12 cellular contexts compared by ENCODE assay signal in the genomic region with DNA sequence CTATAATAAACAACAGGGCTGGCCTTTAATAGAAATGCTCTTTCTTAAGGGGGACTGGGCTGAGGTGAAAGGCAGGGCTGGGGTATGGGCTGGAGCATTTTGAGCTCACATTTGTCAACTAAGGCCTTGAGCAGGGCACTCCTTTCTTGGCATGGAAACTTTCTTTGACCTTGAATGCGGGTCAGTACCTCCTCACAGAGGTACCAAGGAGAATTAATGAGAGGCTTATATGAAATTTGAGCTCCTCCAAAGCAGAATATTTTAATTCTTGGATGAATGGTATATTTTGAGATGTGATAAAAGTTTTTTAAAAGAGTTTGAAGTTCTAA. TPM values are rescaled to one million over a fixed set of nuclear protein-coding genes. Genes with fewer than 3 reads are reported as not detected.
A peak's percentile ranks its signal among the peaks of the same experiment; 100 is the strongest.
DNase-seq lines count a peak whose midpoint lies in the region; TF ChIP-seq lines count a peak whose summit lies in the region.
"Had no signal": no experiment of that assay in that cellular context is flagged by ENCODE, and none has a peak within 500 bp of the region (broad histone marks: within the 10 kb centered on the region; RNA-seq: fewer than 3 reads in every experiment).

No MANE protein-coding gene starts in this region.

- H3K27me3 ChIP-seq in PC-9 (ENCODE audit: insufficient read depth, low read depth): no peaks in the 10 kb centered on the region
- no peaks in the 10 kb centered on the region for H3K27me3 ChIP-seq in ovary
- no peaks in the 10 kb centered on the region for H3K27me3 ChIP-seq in transverse colon
- peaks cover 2% of the 10 kb centered on the region for H3K27me3 ChIP-seq in H7 (ENCODE audit: control insufficient read depth, insufficient read depth, low read length)
- H3K27me3 ChIP-seq: BLaER1 treated with 17β-estradiol and CSF1 and Interleukin-3, amounts not matched to agents 10 nM and 100 nM had no signal

- no TSS peak for BruUV-seq in PC-9 (replicated peaks; lab: Mats Ljungman, UMichigan)

- in situ Hi-C loops in transverse colon (cut with MboI; ENCODE audit: low pct_ligation_motif_present in 1 of 4, low pct_unique_long_range_greater_than_20kb in 1 of 4, low sequenced_read_pairs in 3 of 4): no loop called here

- H3K9me3 ChIP-seq in PC-9 (ENCODE audit: insufficient read depth, low read depth) (no peaks in the 10 kb centered on the region), ovary (no peaks in the 10 kb centered on the region), transverse colon (no peaks in the 10 kb centered on the region)
- H3K9me3 ChIP-seq: BLaER1 treated with 17β-estradiol and CSF1 and Interleukin-3, amounts not matched to agents 10 nM and 100 nM had no signal

- peaks cover 19% of the 10 kb centered on the region for H3F3A ChIP-seq in PC-9 (ENCODE audit: insufficient read depth, low read depth)

- H3K9me2 ChIP-seq in PC-9 (ENCODE audit: insufficient read depth): no peaks in the 10 kb centered on the region

- TF ChIP-seq CTCF in PC-9 (conservative IDR thresholded peaks at IDR 0.05): no peak
- no peak for TF ChIP-seq CTCF in epithelial cell of proximal tubule (conservative IDR thresholded peaks at IDR 0.05; ENCODE audit: low read depth, low read length)
- TF ChIP-seq CTCF in ovary (IDR thresholded peaks at IDR 0.05): no peak
- TF ChIP-seq CTCF in transverse colon (IDR thresholded peaks at IDR 0.05): no peak

- no peaks in the 10 kb centered on the region for H4K20me1 ChIP-seq in PC-9 (ENCODE audit: insufficient read depth)

- H2AFZ ChIP-seq in PC-9: no peak overlapping the region

- no peak for DNase-seq in PC-9
- DNase-seq in epithelial cell of proximal tubule (ENCODE audit: low read depth): no peak
- DNase-seq in ovary: no peak
- no peak for DNase-seq in transverse colon
- DNase-seq in UCSD-AML1 (lab: John Stamatoyannopoulos, UW; ENCODE audit: unreplicated experiment): no peak
- no peak for DNase-seq in activated CD8-positive, alpha-beta memory T cell treated with anti-CD3 and anti-CD28 coated beads, Interleukin-2, amount 50 U/mL, for 4 hours
- DNase-seq in H7: no peak
- DNase-seq: activated CD4-positive, alpha-beta T cell treated with anti-CD3 and anti-CD28 coated beads for 1 hour; GOT3; NCI-H2171 treated with DMSO at 0.1 percent for 48 hours; SIG-M5 had no signal

- peak overlapping the region; percentile 64 for H3K4me2 ChIP-seq in PC-9

- POLR2A ChIA-PET in PC-9 (lab: Charles Lee; ENCODE audit: unreplicated experiment): no interaction called here

- H3K4me1 ChIP-seq in PC-9 (replicated peaks; ENCODE audit: insufficient read depth) (peaks cover 22% of the 10 kb centered on the region), ovary (ENCODE audit: insufficient read depth) (peaks cover 8% of the 10 kb centered on the region), transverse colon (peaks cover 31 to 74% (median 61%) of the 10 kb centered on the region in 4 donors)

- intact Hi-C loops in PC-9 (cut with micrococcal nuclease; ENCODE audit: unreplicated experiment): loop anchor here (5.0 kb wide), 3 partner anchors 64 to 544 kb away; no protein-coding TSS in a partner anchor
- intact Hi-C loops in ovary (cut with DNase I): no loop called here
- intact Hi-C loops in transverse colon (cut with DNase I; ENCODE audit: low total_unique reads): loop anchor here (10.0 kb wide), 1 partner anchor 167 kb away; a partner anchor contains a TSS

- CTCF ChIA-PET in PC-9 (lab: Charles Lee): interaction anchor here (0.6 to 0.7 kb wide), 3 partner anchors 8 to 542 kb away, joined by 3 to 13 read pairs (median 4); no protein-coding TSS in a partner anchor

- 4 to 6% (median 5%) methylated on average over 1 of the region's 1 CpG for WGBS in ovary, 3 donors
- WGBS in transverse colon (ENCODE audit: low coverage in 1 of 2), 2 donors: 42% methylated on average over 1 of the region's 1 CpG; no CpG with 5 or more reads in 1 of the 2 donors

- TF ChIP-seq EP300 in ovary (IDR thresholded peaks at IDR 0.05) (no peak), transverse colon (IDR thresholded peaks at IDR 0.05; ENCODE audit: low read depth) (no peak)

- H3K36me3 ChIP-seq in PC-9 (ENCODE audit: low read depth) (no peaks in the 10 kb centered on the region), ovary (no peaks in the 10 kb centered on the region), transverse colon (no peaks in the 10 kb centered on the region), H7 (replicated peaks; ENCODE audit: control insufficient read depth, insufficient read depth, low read length) (no peaks in the 10 kb centered on the region)
- H3K36me3 ChIP-seq: BLaER1 treated with 17β-estradiol and CSF1 and Interleukin-3, amounts not matched to agents 10 nM and 100 nM had no signal

- no peaks in the 10 kb centered on the region for H3K79me2 ChIP-seq in PC-9 (ENCODE audit: low read depth)

- H3K4me3 ChIP-seq in PC-9: no peak overlapping the region; the same call in 1 of the 2 replicates
- H3K4me3 ChIP-seq in epithelial cell of proximal tubule (ENCODE audit: low read depth, low read length): peak overlapping the region; percentile 42
- H3K4me3 ChIP-seq in ovary: no peak overlapping the region
- no peak overlapping the region for H3K4me3 ChIP-seq in transverse colon
- no peak overlapping the region for H3K4me3 ChIP-seq in H7 (ENCODE audit: insufficient read depth, low read depth, low read length)
- H3K4me3 ChIP-seq: BLaER1 treated with 17β-estradiol and CSF1 and Interleukin-3, amounts not matched to agents 10 nM and 100 nM had no signal

- TF ChIP-seq POLR2A in ovary (IDR thresholded peaks at IDR 0.05) (no peak), transverse colon (IDR thresholded peaks at IDR 0.05) (no peak)

- H3K27ac ChIP-seq in PC-9 (no peak overlapping the region), ovary (peak overlapping the region; percentile 50 to 51), transverse colon (peak overlapping the region; percentile 75 to 100 (median 98))
- H3K27ac ChIP-seq: BLaER1 treated with 17β-estradiol and CSF1 and Interleukin-3, amounts not matched to agents 10 nM and 100 nM had no signal

RNA-seq across cellular contexts. Expression of a gene that starts 3.1 kb away (rescaled TPM):
- total RNA-seq in PC-9 (2021): 27.2 and 29.8 TPM in 2 replicates
- total RNA-seq in epithelial cell of proximal tubule: 57.4 and 161 TPM in 2 replicates
- 100 to 1,000 TPM in 1 of 7 donors, 10 to 100 TPM in 6; 24.6 to 143 (median 40.6) TPM for total RNA-seq in ovary
- polyA plus RNA-seq in ovary: 10 to 100 TPM; 34.1 to 35.4 TPM
- total RNA-seq in transverse colon: 100 to 1,000 TPM in 2 of 4 donors, 10 to 100 TPM in 2; 32.8 to 264 (median 107) TPM
- 55.5 and 61.1 TPM in 2 replicates for total RNA-seq in H7 (2014; rRNA removed; shearing (Covaris generic))

RNA-seq across cellular contexts. Expression of a gene that starts 52.3 kb away (rescaled TPM):
- total RNA-seq in PC-9 (2021) (6.2 and 7.5 TPM in 2 replicates), epithelial cell of proximal tubule (1.1 and 1.5 TPM in 2 replicates), ovary (10 to 100 TPM in 6 of 7 donors, 1 to 10 TPM in 1; 8.6 to 17.3 (median 15.5) TPM), transverse colon (10 to 100 TPM; 12.8 to 22.4 (median 20.5) TPM)
- 1 to 10 TPM; 6.8 to 8.8 TPM for polyA plus RNA-seq in ovary
- total RNA-seq in H7 (2014; rRNA removed; shearing (Covaris generic)): 0.48 and 1.0 TPM in 2 replicates

Comparison
In these comparisons a context has a peak if more than half of its experiments do, and no peak if none do; other contexts are left out.
1. intact Hi-C loops: an anchor here in PC-9 (5.0 kb wide) and transverse colon (10.0 kb wide); none called in ovary.